In the genomic region with DNA sequence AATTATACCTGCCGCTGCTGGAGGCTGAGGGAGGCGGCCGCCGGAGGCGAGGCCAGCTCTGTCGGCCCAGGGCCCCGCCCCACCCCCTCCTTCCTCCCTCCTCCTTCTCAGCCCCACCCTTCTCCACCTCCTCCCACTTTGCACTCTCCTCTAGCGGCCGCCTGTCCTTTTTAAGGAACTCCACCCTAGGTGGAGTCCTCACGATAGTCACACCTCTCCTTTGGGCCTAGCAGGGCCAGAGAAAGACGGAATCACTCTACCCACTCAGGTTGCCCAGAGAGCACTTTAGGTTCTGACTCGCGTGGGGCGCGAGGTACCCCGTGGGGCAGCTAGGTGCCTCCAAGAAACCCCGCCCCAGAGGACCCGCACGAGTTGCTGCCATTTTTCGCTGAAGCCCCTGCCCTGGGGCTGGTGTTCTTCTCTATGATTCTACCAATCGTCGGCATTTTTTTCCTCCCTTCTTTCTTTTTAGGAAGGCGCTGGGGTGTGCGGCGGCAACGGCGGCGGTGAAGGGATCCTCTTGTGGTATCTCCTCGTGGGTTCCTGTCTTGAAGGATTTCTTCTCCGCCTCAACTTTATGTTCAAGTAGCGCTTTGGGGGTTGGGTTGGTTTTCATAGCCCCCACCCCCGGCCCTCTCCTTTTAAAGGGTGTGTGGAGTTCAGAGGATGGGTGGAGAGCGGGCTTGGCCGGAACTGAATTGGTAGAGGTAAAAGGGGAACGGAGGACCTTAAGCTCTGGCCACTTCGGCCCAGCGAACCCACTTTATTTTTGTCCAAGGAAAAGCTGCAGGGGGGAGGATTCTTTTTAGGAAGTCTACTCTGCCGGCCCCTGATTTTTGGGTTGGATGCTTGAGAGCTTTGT, we compare ENCODE assay signal across 8 cellular contexts. TPM values are rescaled to one million over a fixed set of nuclear protein-coding genes. Genes with fewer than 3 reads are reported as not detected.
DNase-seq lines count a peak whose midpoint lies in the region; ATAC-seq and TF ChIP-seq lines count a peak whose summit lies in the region.

A gene (plus strand): TSS at position 136 of the 862 bp plus-strand sequence. CDS start 979 bp downstream, outside the sequence.

- H3K4me3 ChIP-seq in RWPE2 (ENCODE audit: severe bottlenecking), result peak within 1 kb of the TSS; percentile 21

- peaks cover 13% of the 10 kb centered on the region for H3K4me1 Mint-ChIP-seq in MCF 10A (ENCODE audit: insufficient read depth, unreplicated experiment)

- POLR2A ChIA-PET in MCF 10A (lab: Yijun Ruan, JAX), result interaction anchor here (0.6 to 2.2 kb wide), 10 partner anchors 10 to 763 kb away, joined by 3 to 7 read pairs (median 5); a partner anchor contains a TSS

- no peaks in the 10 kb centered on the region for H3K36me3 ChIP-seq in RWPE2 (ENCODE audit: low read depth)

- intact Hi-C loops in MCF 10A (cut with micrococcal nuclease), result loop anchor here (2.0 to 5.0 kb wide), 3 partner anchors 16 to 515 kb away; a partner anchor contains a TSS

- H3K36me3 Mint-ChIP-seq in MCF 10A (ENCODE audit: insufficient read depth, unreplicated experiment), result peaks cover 5% of the 10 kb centered on the region

- TF ChIP-seq CTCF in RWPE2 (IDR thresholded peaks at IDR 0.05; ENCODE audit: poor library complexity, severe bottlenecking) (no peak), MCF 10A (IDR thresholded peaks at IDR 0.05; ENCODE audit: unreplicated experiment) (no peak)

- peak within 1 kb of the TSS; percentile 83 for H3K4me3 Mint-ChIP-seq in MCF 10A (ENCODE audit: unreplicated experiment)

- peak within 1 kb of the TSS; percentile 84 for H3K27ac Mint-ChIP-seq in MCF 10A (ENCODE audit: low read depth, unreplicated experiment)

- peaks cover 3% of the 10 kb centered on the region for H3K27me3 ChIP-seq in RWPE2 (ENCODE audit: insufficient read depth, poor library complexity, severe bottlenecking)

- BruUV-seq in MCF 10A (replicated peaks; lab: Mats Ljungman, UMichigan), result TSS peak; percentile 62

- CTCF ChIA-PET in MCF 10A (lab: Yijun Ruan, JAX), result interaction anchor here (0.5 to 4.0 kb wide), 10 partner anchors 8 to 514 kb away, joined by 3 to 26 read pairs (median 4); no protein-coding TSS in a partner anchor

- DNase-seq in RWPE2 (ENCODE audit: low spot score), result no peak
- DNase-seq in MCF 10A (ENCODE audit: unreplicated experiment), result peak; percentile 83
- DNase-seq in kidney tubule cell (ENCODE audit: low spot score), result peak; percentile 53
- DNase-seq in stimulated activated CD4-positive, alpha-beta T cell treated with anti-CD3 and anti-CD28 coated beads, Interleukin-4, amount 100 ng/mL, for 4 hours, result peak; percentile 20 to 27
- no peak for DNase-seq in midbrain (lab: John Stamatoyannopoulos, UW)
- no peak for DNase-seq in dedifferentiated amniotic fluid mesenchymal stem cell (ENCODE audit: extremely low spot score)

- no peak within 1 kb of the TSS for H3K27ac ChIP-seq in RWPE2 (ENCODE audit: poor library complexity, severe bottlenecking)

- peaks cover 42% of the 10 kb centered on the region for H3K27me3 Mint-ChIP-seq in MCF 10A (ENCODE audit: insufficient read depth, unreplicated experiment)

- no peaks in the 10 kb centered on the region for H3K9me3 ChIP-seq in RWPE2 (ENCODE audit: severe bottlenecking)

- no peaks in the 10 kb centered on the region for H3K9me3 Mint-ChIP-seq in MCF 10A (ENCODE audit: unreplicated experiment)

- ATAC-seq in GM18502 (IDR thresholded peaks at IDR 0.05; ENCODE audit: poor library complexity, unreplicated experiment) (peak; percentile 67), HG02623 (IDR thresholded peaks at IDR 0.05; ENCODE audit: unreplicated experiment) (peak; percentile 69), RWPE2 (ENCODE audit: low read depth) (peak; percentile 80)

- no peaks in the 10 kb centered on the region for H3K4me1 ChIP-seq in RWPE2 (ENCODE audit: insufficient read depth, poor library complexity, severe bottlenecking)

RNA-seq across cellular contexts. Expression of the gene that starts here (rescaled TPM):
- total RNA-seq in MCF 10A (2022), result 12.6 and 14.0 TPM in 2 replicates

Comparison
In these comparisons a context has a peak if more than half of its experiments do, and no peak if none do; other contexts are left out.
1. DNase-seq: peak in MCF 10A (single experiment), kidney tubule cell (single experiment) and stimulated activated CD4-positive, alpha-beta T cell treated with anti-CD3 and anti-CD28 coated beads, Interleukin-4, amount 100 ng/mL, for 4 hours (2 of 2); none in RWPE2 (single experiment), midbrain (single experiment) and dedifferentiated amniotic fluid mesenchymal stem cell (single experiment).
2. Peak in every context shown above with its lines, with median percentiles within 50 percentile points of each other: ATAC-seq.